In genomic region chr2:156087875-156088274, GRCh38 we compare ENCODE assay signal across 18 cellular contexts.
DNase-seq lines count a peak whose midpoint lies in the region; ATAC-seq, FAIRE-seq and TF ChIP-seq lines count a peak whose summit lies in the region.
"Had no signal": no experiment of that assay in that cellular context is flagged by ENCODE, and none has a peak within 500 bp of the region (broad histone marks: within the 10 kb centered on the region; RNA-seq: fewer than 3 reads in every experiment).

No MANE protein-coding gene starts in this region.

- H3K4me3 ChIP-seq in bronchial epithelial cell (ENCODE audit: low read depth, low read length) = no peak overlapping the region
- H3K4me3 ChIP-seq: GM23338, K562 had no signal

- no peak for TF ChIP-seq CTCF in bronchial epithelial cell (IDR thresholded peaks at IDR 0.05; ENCODE audit: insufficient read depth, low read length, severe bottlenecking)

- no peak overlapping the region for H3K27ac Mint-ChIP-seq in activated naive CD8-positive, alpha-beta T cell treated with anti-CD3 and anti-CD28 coated beads, Interleukin-2, amount 50 U/mL, for 24 hours
- H3K27ac Mint-ChIP-seq: CD14-positive monocyte; dendritic cell treated with granulocyte-macrophage colony-stimulating factor and Interleukin-4, amounts not matched to agents 40 ng/mL and 50 ng/mL, for 4 days; GM23338; stimulated activated effector memory CD8-positive, alpha-beta T cell treated with anti-CD3 and anti-CD28 coated beads, Interleukin-12 subunit alpha, Interleukin-12 subunit beta, amount 100 ng/mL, for 72 hours; T-helper 17 cell had no signal

- no peaks in the 10 kb centered on the region for H3K4me1 Mint-ChIP-seq in activated naive CD8-positive, alpha-beta T cell treated with anti-CD3 and anti-CD28 coated beads, Interleukin-2, amount 50 U/mL, for 24 hours
- H3K4me1 Mint-ChIP-seq: CD14-positive monocyte; GM23338; stimulated activated effector memory CD8-positive, alpha-beta T cell treated with anti-CD3 and anti-CD28 coated beads, Interleukin-12 subunit alpha, Interleukin-12 subunit beta, amount 100 ng/mL, for 72 hours; T-helper 17 cell had no signal

- H3K4me3 Mint-ChIP-seq in activated naive CD8-positive, alpha-beta T cell treated with anti-CD3 and anti-CD28 coated beads, Interleukin-2, amount 50 U/mL, for 24 hours = no peak overlapping the region
- H3K4me3 Mint-ChIP-seq: CD14-positive monocyte; dendritic cell treated with granulocyte-macrophage colony-stimulating factor and Interleukin-4, amounts not matched to agents 40 ng/mL and 50 ng/mL, for 4 days; GM23338; stimulated activated effector memory CD8-positive, alpha-beta T cell treated with anti-CD3 and anti-CD28 coated beads, Interleukin-12 subunit alpha, Interleukin-12 subunit beta, amount 100 ng/mL, for 72 hours; T-helper 17 cell had no signal

- no peaks in the 10 kb centered on the region for H3K27me3 ChIP-seq in bronchial epithelial cell (ENCODE audit: control insufficient read depth, insufficient read depth, low read length)
- H3K27me3 ChIP-seq: neutrophil had no signal

- peak; percentile 28 for FAIRE-seq in bronchial epithelial cell (lab: Jason Lieb, UNC)
- FAIRE-seq: GM12892, K562 had no signal

- no peaks in the 10 kb centered on the region for H3K9me3 Mint-ChIP-seq in activated naive CD8-positive, alpha-beta T cell treated with anti-CD3 and anti-CD28 coated beads, Interleukin-2, amount 50 U/mL, for 24 hours

- H3K27me3 Mint-ChIP-seq in activated naive CD8-positive, alpha-beta T cell treated with anti-CD3 and anti-CD28 coated beads, Interleukin-2, amount 50 U/mL, for 24 hours = no peaks in the 10 kb centered on the region
- H3K27me3 Mint-ChIP-seq: dendritic cell treated with granulocyte-macrophage colony-stimulating factor and Interleukin-4, amounts not matched to agents 40 ng/mL and 50 ng/mL, for 4 days had no signal

- H3K36me3 Mint-ChIP-seq in activated naive CD8-positive, alpha-beta T cell treated with anti-CD3 and anti-CD28 coated beads, Interleukin-2, amount 50 U/mL, for 24 hours (ENCODE audit: low read depth) = no peaks in the 10 kb centered on the region
- H3K36me3 Mint-ChIP-seq: CD14-positive monocyte; stimulated activated effector memory CD8-positive, alpha-beta T cell treated with anti-CD3 and anti-CD28 coated beads, Interleukin-12 subunit alpha, Interleukin-12 subunit beta, amount 100 ng/mL, for 72 hours had no signal

- DNase-seq in NCI-H2081 (lab: John Stamatoyannopoulos, UW) (peak; percentile 13 to 38), NCI-H2081 treated with DMSO at 0.1 percent for 48 hours (lab: John Stamatoyannopoulos, UW) (no peak), NCI-H2227 (lab: John Stamatoyannopoulos, UW; ENCODE audit: unreplicated experiment) (peak; percentile 80), bronchial epithelial cell (ENCODE audit: low read depth) (peak; percentile 72), renal cortical epithelial cell (ENCODE audit: low read depth) (peak; percentile 13), NOMO-1 treated with dmso at 0.1 percent for 144 hours (lab: John Stamatoyannopoulos, UW; ENCODE audit: unreplicated experiment) (no peak)
- DNase-seq in activated naive CD8-positive, alpha-beta T cell treated with anti-CD3 and anti-CD28 coated beads, Interleukin-2, amount 50 U/mL, for 24 hours = no peak
- DNase-seq: activated CD4-positive, alpha-beta T cell treated with anti-CD3 and anti-CD28 coated beads for 4 hours; activated T-cell treated with anti-CD3 and anti-CD28 coated beads, Interleukin-2, amount 50 U/mL, for 48 hours; T-helper 17 cell had no signal

- no peak for ATAC-seq in GM21825 (IDR thresholded peaks at IDR 0.05; ENCODE audit: unreplicated experiment)
- no peak for ATAC-seq in activated naive CD8-positive, alpha-beta T cell treated with anti-CD3 and anti-CD28 coated beads, Interleukin-2, amount 50 U/mL, for 24 hours
- ATAC-seq: GM23338; K562; stimulated activated effector memory CD8-positive, alpha-beta T cell treated with anti-CD3 and anti-CD28 coated beads, Interleukin-12 subunit alpha, Interleukin-12 subunit beta, amount 100 ng/mL, for 72 hours; T-helper 17 cell had no signal

- no peaks in the 10 kb centered on the region for H3K36me3 ChIP-seq in bronchial epithelial cell (ENCODE audit: control insufficient read depth, insufficient read depth, low read length)
- H3K36me3 ChIP-seq: neutrophil had no signal

Comparison
In these comparisons a context has a peak if more than half of its experiments do, and no peak if none do; other contexts are left out.
1. DNase-seq: peak in NCI-H2081 (2 of 2), NCI-H2227 (single experiment), bronchial epithelial cell (single experiment) and renal cortical epithelial cell (single experiment); none in NCI-H2081 treated with DMSO at 0.1 percent for 48 hours (single experiment), NOMO-1 treated with dmso at 0.1 percent for 144 hours (single experiment) and activated naive CD8-positive, alpha-beta T cell treated with anti-CD3 and anti-CD28 coated beads, Interleukin-2, amount 50 U/mL, for 24 hours (single experiment).